10 cellular contexts compared by ENCODE assay signal in the genomic region with DNA sequence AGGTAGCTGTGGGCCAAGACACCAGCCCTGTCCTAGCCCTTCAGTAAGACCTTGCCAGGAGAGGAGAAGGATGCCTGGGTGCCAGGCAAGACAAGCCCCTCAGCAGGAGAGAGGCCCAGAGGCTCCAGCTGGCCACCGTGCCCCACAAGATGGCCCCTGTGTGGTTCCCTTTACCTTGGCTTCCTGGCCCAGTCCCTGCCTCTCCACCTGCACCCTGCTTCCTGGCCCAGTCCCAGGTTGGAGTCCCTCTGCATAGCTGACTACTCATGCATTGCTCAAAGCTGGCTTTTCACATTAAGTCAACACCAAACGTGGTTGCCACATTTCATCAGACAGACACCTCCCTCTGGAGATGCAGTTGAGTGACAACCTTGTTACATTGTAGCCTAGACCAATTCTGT. TPM values are rescaled to one million over a fixed set of nuclear protein-coding genes. Genes with fewer than 3 reads are reported as not detected.
DNase-seq lines count a peak whose midpoint lies in the region; ATAC-seq and TF ChIP-seq lines count a peak whose summit lies in the region.
"Had no signal": no experiment of that assay in that cellular context is flagged by ENCODE, and none has a peak within 500 bp of the region (broad histone marks: within the 10 kb centered on the region; RNA-seq: fewer than 3 reads in every experiment).

No MANE protein-coding gene starts in this region.

- H3K27me3 Mint-ChIP-seq in MCF 10A (ENCODE audit: insufficient read depth, unreplicated experiment) = no peaks in the 10 kb centered on the region
- peaks cover 17% of the 10 kb centered on the region for H3K27me3 Mint-ChIP-seq in stimulated activated naive CD8-positive, alpha-beta T cell treated with anti-CD3 and anti-CD28 coated beads, Interleukin-15, amount 100 ng/mL, for 72 hours

- H3K36me3 Mint-ChIP-seq in MCF 10A (ENCODE audit: insufficient read depth, unreplicated experiment) = peaks cover 41% of the 10 kb centered on the region

- 55% methylated on average over 2 of the region's 2 CpGs for WGBS in esophagus, 2 donors

- peaks cover 0 to 15% of the 10 kb centered on the region in 2 donors for H3K4me1 ChIP-seq in breast epithelium
- H3K4me1 ChIP-seq in OCI-LY1 (ENCODE audit: insufficient read depth, low read length, severe bottlenecking) = peaks cover 29% of the 10 kb centered on the region
- H3K4me1 ChIP-seq in esophagus (ENCODE audit: control insufficient read depth in 2 of 2, insufficient read depth in 2 of 2, low read length in 1 of 2) = peaks cover 7 to 27% of the 10 kb centered on the region in 2 donors
- H3K4me1 ChIP-seq in ascending aorta = peaks cover 13 to 23% of the 10 kb centered on the region in 2 donors

- H3K4me3 Mint-ChIP-seq in MCF 10A (ENCODE audit: unreplicated experiment) = no peak overlapping the region
- no peak overlapping the region for H3K4me3 Mint-ChIP-seq in stimulated activated naive CD8-positive, alpha-beta T cell treated with anti-CD3 and anti-CD28 coated beads, Interleukin-15, amount 100 ng/mL, for 72 hours

- DNase-seq in MCF 10A (ENCODE audit: unreplicated experiment) (peak; percentile 88), breast epithelium (ENCODE audit: low spot score in 2 of 2) (no peak), ascending aorta (ENCODE audit: low spot score in 2 of 2) (no peak), NCI-H1105 (lab: John Stamatoyannopoulos, UW) (no peak)
- DNase-seq in stimulated activated naive CD8-positive, alpha-beta T cell treated with anti-CD3 and anti-CD28 coated beads, Interleukin-15, amount 100 ng/mL, for 72 hours = peak in 1 of 2 donors; percentile 44
- DNase-seq: aorta, NCI-H1105 treated with DMSO at 0.1 percent for 48 hours had no signal

- H3K9ac ChIP-seq in OCI-LY1 (ENCODE audit: low read length) = no peak overlapping the region; the same call in 1 of the 2 replicates

- no peaks in the 10 kb centered on the region for H3K36me3 ChIP-seq in breast epithelium
- peaks cover 26% of the 10 kb centered on the region for H3K36me3 ChIP-seq in OCI-LY1 (ENCODE audit: insufficient read depth, low read length)
- H3K36me3 ChIP-seq in esophagus (ENCODE audit: control insufficient read depth in 2 of 2, insufficient read depth in 2 of 2, low read length in 1 of 2) = peaks cover 0 to 15% of the 10 kb centered on the region in 2 donors
- H3K36me3 ChIP-seq in ascending aorta = peaks cover 11 to 21% of the 10 kb centered on the region in 2 donors

- H3K27ac ChIP-seq in breast epithelium (no peak overlapping the region), OCI-LY1 (ENCODE audit: low read depth, low read length, poor library complexity, severe bottlenecking) (peak overlapping the region; percentile 70), esophagus (ENCODE audit: low read depth in 2 of 2, low read length in 1 of 2) (peak overlapping the region; percentile 52 to 76), ascending aorta (no peak overlapping the region)

- no peak overlapping the region for H3K4me2 ChIP-seq in OCI-LY1 (ENCODE audit: low read length)

- H2AFZ ChIP-seq in OCI-LY1 (ENCODE audit: low read length) = no peak overlapping the region

- BruUV-seq in MCF 10A (replicated peaks; lab: Mats Ljungman, UMichigan) = no TSS peak

- H3K9me2 ChIP-seq in OCI-LY1 (ENCODE audit: low read depth, low read length) = no peaks in the 10 kb centered on the region

- H4K20me1 ChIP-seq in OCI-LY1 (ENCODE audit: insufficient read depth, low read length) = no peaks in the 10 kb centered on the region

- H3K9me3 ChIP-seq in breast epithelium (no peaks in the 10 kb centered on the region), OCI-LY1 (ENCODE audit: low read length) (no peaks in the 10 kb centered on the region), esophagus (ENCODE audit: control insufficient read depth in 2 of 2, insufficient read depth in 1 of 2, low read depth in 1 of 2, low read length in 1 of 2) (peaks cover 0 to 4% of the 10 kb centered on the region in 2 donors), ascending aorta (no peaks in the 10 kb centered on the region)

- H3K27me3 ChIP-seq in breast epithelium (peaks cover 5 to 21% of the 10 kb centered on the region in 2 donors), OCI-LY1 (ENCODE audit: insufficient read depth, low read length) (peaks cover 6% of the 10 kb centered on the region; the same call in 1 of the 2 replicates), esophagus (ENCODE audit: control insufficient read depth in 1 of 2, insufficient read depth in 2 of 2, low read length in 2 of 2) (peaks cover 0 to 18% of the 10 kb centered on the region in 2 donors), ascending aorta (peaks cover 16% of the 10 kb centered on the region)

- TF ChIP-seq POLR2A in breast epithelium (IDR thresholded peaks at IDR 0.05) = no peak

- intact Hi-C loops in MCF 10A (cut with micrococcal nuclease) (no loop called here), breast epithelium (cut with DNase I; ENCODE audit: low total_unique reads) (no loop called here), ascending aorta (cut with DNase I) (no loop called here)

- POLR2A ChIA-PET in MCF 10A (lab: Yijun Ruan, JAX) = interaction anchor here (1.0 to 4.8 kb wide), 7 partner anchors 9 to 29 kb away, joined by 3 to 41 read pairs (median 4); partner anchors contain the start of genes GFER, RPS2, TBL3 and ZNF598

- no peaks in the 10 kb centered on the region; the same call in 1 of the 2 replicates for H3F3A ChIP-seq in OCI-LY1 (ENCODE audit: insufficient read depth, low read length)

- no peaks in the 10 kb centered on the region for H3K9me3 Mint-ChIP-seq in MCF 10A (ENCODE audit: unreplicated experiment)
- no peaks in the 10 kb centered on the region for H3K9me3 Mint-ChIP-seq in stimulated activated naive CD8-positive, alpha-beta T cell treated with anti-CD3 and anti-CD28 coated beads, Interleukin-15, amount 100 ng/mL, for 72 hours

- no peak overlapping the region for H3K4me3 ChIP-seq in breast epithelium
- H3K4me3 ChIP-seq in OCI-LY1 (ENCODE audit: low read depth, low read length, poor library complexity, severe bottlenecking) = no peak overlapping the region
- H3K4me3 ChIP-seq in esophagus (ENCODE audit: low read depth in 1 of 2, low read length in 2 of 2) = no peak overlapping the region
- H3K4me3 ChIP-seq in ascending aorta = no peak overlapping the region

- peak overlapping the region; percentile 80 for H3K27ac Mint-ChIP-seq in MCF 10A (ENCODE audit: low read depth, unreplicated experiment)
- H3K27ac Mint-ChIP-seq in stimulated activated naive CD8-positive, alpha-beta T cell treated with anti-CD3 and anti-CD28 coated beads, Interleukin-15, amount 100 ng/mL, for 72 hours = peak overlapping the region; percentile 19 to 54

- no peaks in the 10 kb centered on the region for H3K79me2 ChIP-seq in OCI-LY1 (ENCODE audit: insufficient read depth, low read length)

- CTCF ChIA-PET in MCF 10A (lab: Yijun Ruan, JAX) = interaction anchor here (0.6 to 1.5 kb wide), 2 partner anchors 10 to 978 kb away, joined by 3 to 6 read pairs; no protein-coding TSS in a partner anchor

- TF ChIP-seq CTCF in MCF 10A (IDR thresholded peaks at IDR 0.05; ENCODE audit: unreplicated experiment) = no peak
- no peak for TF ChIP-seq CTCF in breast epithelium (IDR thresholded peaks at IDR 0.05)
- TF ChIP-seq CTCF in OCI-LY1 (IDR thresholded peaks at IDR 0.05; ENCODE audit: low read length) = no peak
- TF ChIP-seq CTCF in ascending aorta (IDR thresholded peaks at IDR 0.05) = no peak

- H3K4me1 Mint-ChIP-seq in MCF 10A (ENCODE audit: insufficient read depth, unreplicated experiment) = peaks cover 14% of the 10 kb centered on the region
- peaks cover 46% of the 10 kb centered on the region for H3K4me1 Mint-ChIP-seq in stimulated activated naive CD8-positive, alpha-beta T cell treated with anti-CD3 and anti-CD28 coated beads, Interleukin-15, amount 100 ng/mL, for 72 hours

- ATAC-seq in stimulated activated naive CD8-positive, alpha-beta T cell treated with anti-CD3 and anti-CD28 coated beads, Interleukin-15, amount 100 ng/mL, for 72 hours = peak; percentile 10
- no peak for ATAC-seq in HG02678 (IDR thresholded peaks at IDR 0.05; ENCODE audit: unreplicated experiment)

RNA-seq across cellular contexts. Expression of gene SYNGR3, which starts 4.0 kb away (rescaled TPM):
- total RNA-seq in MCF 10A (2022) (0.68 and 1.1 TPM in 2 replicates), breast epithelium (1 to 10 TPM in 1 of 3 donors, under 1 TPM in 2; 0.44 to 2.0 (median 0.64) TPM), ascending aorta (0.32 TPM)
- under 1 TPM; 0.06 to 0.36 TPM for polyA plus RNA-seq in esophagus

RNA-seq across cellular contexts. Expression of gene GFER, which starts 9.7 kb away (rescaled TPM):
- total RNA-seq in MCF 10A (2022) = 34.6 and 40.8 TPM in 2 replicates
- 10 to 100 TPM; 15.7 to 18.1 (median 17.9) TPM for total RNA-seq in breast epithelium
- 10 to 100 TPM; 13.1 to 23.1 TPM for polyA plus RNA-seq in esophagus
- total RNA-seq in ascending aorta = 2.7 TPM

RNA-seq across cellular contexts. Expression of gene NOXO1, which starts 12.5 kb away (rescaled TPM):
- total RNA-seq in MCF 10A (2022) (1.1 TPM in 1 of 2 replicates, not detected in the other), breast epithelium (under 1 TPM in 2 of 3 donors, not detected in 1; 0.88 to 0.98 TPM), ascending aorta (not detected)
- 1 to 10 TPM; 2.7 to 9.3 TPM for polyA plus RNA-seq in esophagus
- total RNA-seq: aorta had no signal

RNA-seq across cellular contexts. Expression of gene ZNF598, which starts 15.9 kb away (rescaled TPM):
- total RNA-seq in MCF 10A (2022) = 177 and 252 TPM in 2 replicates
- 10 to 100 TPM; 16.0 to 25.2 (median 22.2) TPM for total RNA-seq in breast epithelium
- polyA plus RNA-seq in esophagus = 10 to 100 TPM; 27.9 to 36.4 TPM
- 31.1 TPM for total RNA-seq in ascending aorta

RNA-seq across cellular contexts. Expression of gene TBL3, which starts 21.9 kb away (rescaled TPM):
- 25.8 and 26.8 TPM in 2 replicates for total RNA-seq in MCF 10A (2022)
- 10 to 100 TPM; 32.9 to 42.3 (median 33.1) TPM for total RNA-seq in breast epithelium
- 10 to 100 TPM; 56.6 to 59.0 TPM for polyA plus RNA-seq in esophagus
- 55.7 TPM for total RNA-seq in ascending aorta

Comparison
In these comparisons a context has a peak if more than half of its experiments do, and no peak if none do; other contexts are left out.
1. H3K27ac ChIP-seq: peak in OCI-LY1 (single experiment) and esophagus (2 of 2); none in breast epithelium (0 of 2) and ascending aorta (0 of 2).